Comparison of ENCODE assay signal across 22 cellular contexts in the genomic region with DNA sequence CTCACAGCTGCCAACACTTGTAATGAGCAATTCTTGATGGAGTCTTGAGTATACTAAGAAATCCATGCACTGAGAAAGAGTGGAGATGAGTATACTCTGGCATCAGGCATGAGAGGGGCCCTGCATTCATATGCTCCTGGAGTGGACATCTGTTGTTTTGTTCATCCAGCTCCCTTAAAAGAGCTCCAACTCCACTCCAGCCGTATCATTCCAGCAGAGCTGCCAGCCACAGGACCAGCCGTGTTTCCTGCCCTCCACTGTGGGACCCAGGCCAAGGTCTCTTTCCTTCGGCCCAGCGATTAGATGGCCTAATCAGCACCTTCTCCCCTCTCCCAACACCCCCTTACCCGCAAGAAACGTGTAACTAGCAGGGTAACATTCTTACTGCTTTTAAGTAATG.
DNase-seq lines count a peak whose midpoint lies in the region; ATAC-seq and TF ChIP-seq lines count a peak whose summit lies in the region.
"Had no signal": no experiment of that assay in that cellular context is flagged by ENCODE, and none has a peak within 500 bp of the region (broad histone marks: within the 10 kb centered on the region; RNA-seq: fewer than 3 reads in every experiment).

No MANE protein-coding gene starts in this region.

- peak; percentile 30 for DNase-seq in G401 (ENCODE audit: low spot score)
- peak; percentile 72 for DNase-seq in NCI-H446 treated with DMSO at 0.1 percent for 48 hours (lab: John Stamatoyannopoulos, UW)
- DNase-seq in fibroblast of peridontal ligament (ENCODE audit: extremely low read depth), result peak; percentile 4
- DNase-seq in osteoblast (ENCODE audit: insufficient read length, low spot score, missing footprints), result no peak
- DNase-seq in NCI-H526 treated with DMSO at 0.1 percent for 48 hours (lab: John Stamatoyannopoulos, UW), result no peak
- DNase-seq in body of pancreas, result no peak
- DNase-seq in endodermal cell, result no peak
- no peak for DNase-seq in left colon
- DNase-seq: activated CD4-positive, CD25-positive, alpha-beta regulatory T cell treated with anti-CD3 and anti-CD28 coated beads, Interleukin-2, amount 50 U/mL, for 72 hours; DMS153; erythroblast; H7; head of caudate nucleus; mesendoderm; NCI-H2029 treated with DMSO at 0.1 percent for 48 hours had no signal

- H3K27ac ChIP-seq in osteoblast (ENCODE audit: low read depth, low read length), result no peak overlapping the region
- H3K27ac ChIP-seq in body of pancreas, result no peak overlapping the region
- H3K27ac ChIP-seq in endodermal cell (ENCODE audit: low read depth, low read length), result no peak overlapping the region

- 67 to 70% methylated on average over 6 of the region's 6 CpGs for whole genome bisulfite sequencing in body of pancreas, 2 donors
- 85 to 100% methylated on average over 2 to 6 of the region's 6 CpGs for WGBS in endodermal cell (ENCODE audit: insufficient coverage in 1 of 2, insufficient read length in 1 of 2), 2 experiments

- intact Hi-C loops in body of pancreas (cut with DNase I) (no loop called here), left colon (cut with DNase I, micrococcal nuclease) (no loop called here)

- peak overlapping the region; percentile 79 for H2AFZ ChIP-seq in osteoblast (ENCODE audit: low read length)

- H3K4me3 ChIP-seq in osteoblast (ENCODE audit: insufficient read depth, low read length) (peak overlapping the region; percentile 32), body of pancreas (no peak overlapping the region), endodermal cell (ENCODE audit: low read length) (no peak overlapping the region)

- peak overlapping the region; percentile 68 for H3K4me2 ChIP-seq in osteoblast (ENCODE audit: insufficient read depth, low read length)

- TF ChIP-seq CTCF in osteoblast (IDR thresholded peaks at IDR 0.05; ENCODE audit: extremely low read depth, low read depth, low read length) (no peak), body of pancreas (IDR thresholded peaks at IDR 0.05) (no peak), endodermal cell (conservative IDR thresholded peaks at IDR 0.05) (no peak)

- in situ Hi-C loops in G401 (cut with HindIII; ENCODE audit: low sequenced_read_pairs), result no loop called here

- H3K36me3 ChIP-seq in osteoblast (ENCODE audit: insufficient read depth, low read length) (no peaks in the 10 kb centered on the region), body of pancreas (replicated peaks in 1 of 2; ENCODE audit: insufficient read depth in 1 of 2, low read depth in 2 of 2) (no peaks in the 10 kb centered on the region), endodermal cell (ENCODE audit: control insufficient read depth, insufficient read depth, low read length) (no peaks in the 10 kb centered on the region)

- ATAC-seq in body of pancreas (no peak), left colon (no peak)
- ATAC-seq: Panc1; stimulated activated effector memory CD8-positive, alpha-beta T cell treated with anti-CD3 and anti-CD28 coated beads, Interleukin-12 subunit alpha, Interleukin-12 subunit beta, amount 100 ng/mL, for 72 hours had no signal

- no peaks in the 10 kb centered on the region for H3K9me3 ChIP-seq in osteoblast (ENCODE audit: low read depth, low read length)
- H3K9me3 ChIP-seq in body of pancreas, result no peaks in the 10 kb centered on the region
- H3K9me3 ChIP-seq in endodermal cell (ENCODE audit: control insufficient read depth, low read length), result no peaks in the 10 kb centered on the region

- no peaks in the 10 kb centered on the region for H3K36me3 Mint-ChIP-seq in endodermal cell (ENCODE audit: low read depth)
- H3K36me3 Mint-ChIP-seq: activated naive CD8-positive, alpha-beta T cell; stimulated activated effector memory CD8-positive, alpha-beta T cell treated with anti-CD3 and anti-CD28 coated beads, Interleukin-12 subunit alpha, Interleukin-12 subunit beta, amount 100 ng/mL, for 72 hours had no signal

- H3K27me3 Mint-ChIP-seq in endodermal cell (ENCODE audit: insufficient read depth), result no peaks in the 10 kb centered on the region

- no peaks in the 10 kb centered on the region for H3K79me2 ChIP-seq in osteoblast (ENCODE audit: insufficient read depth, low read length)

- H3K27me3 ChIP-seq in osteoblast (ENCODE audit: insufficient read depth, low read length), result no peaks in the 10 kb centered on the region
- no peaks in the 10 kb centered on the region for H3K27me3 ChIP-seq in body of pancreas
- no peaks in the 10 kb centered on the region for H3K27me3 ChIP-seq in endodermal cell (ENCODE audit: control insufficient read depth, insufficient read depth, low read length, poor library complexity, severe bottlenecking)

- no peaks in the 10 kb centered on the region for H3K9me3 Mint-ChIP-seq in endodermal cell
- H3K9me3 Mint-ChIP-seq: activated T-helper 1 cell treated with anti-CD3 and anti-CD28 coated beads, Interleukin-12 subunit alpha, Interleukin-12 subunit beta, Interleukin-2, Interleukin-4 antibody, amounts not matched to agents 30 ng/mL and 10 ng/mL and 1 ng/mL, durations not matched to agents 14 hours and 24 hours and 36 hours; dendritic cell treated with granulocyte-macrophage colony-stimulating factor and Interleukin-4, amounts not matched to agents 40 ng/mL and 50 ng/mL, for 4 days; nephron; stimulated activated effector memory CD8-positive, alpha-beta T cell treated with anti-CD3 and anti-CD28 coated beads, Interleukin-12 subunit alpha, Interleukin-12 subunit beta, amount 100 ng/mL, for 72 hours had no signal

- no peak overlapping the region for H3K4me3 Mint-ChIP-seq in endodermal cell
- H3K4me3 Mint-ChIP-seq: activated naive CD8-positive, alpha-beta T cell; activated T-helper 1 cell treated with anti-CD3 and anti-CD28 coated beads, Interleukin-12 subunit alpha, Interleukin-12 subunit beta, Interleukin-2, Interleukin-4 antibody, amounts not matched to agents 30 ng/mL and 10 ng/mL and 1 ng/mL, durations not matched to agents 14 hours and 24 hours and 36 hours; dendritic cell treated with granulocyte-macrophage colony-stimulating factor and Interleukin-4, amounts not matched to agents 40 ng/mL and 50 ng/mL, for 4 days; nephron; stimulated activated effector memory CD8-positive, alpha-beta T cell treated with anti-CD3 and anti-CD28 coated beads, Interleukin-12 subunit alpha, Interleukin-12 subunit beta, amount 100 ng/mL, for 72 hours had no signal

- H3K4me1 Mint-ChIP-seq in endodermal cell, result no peaks in the 10 kb centered on the region
- H3K4me1 Mint-ChIP-seq: stimulated activated effector memory CD8-positive, alpha-beta T cell treated with anti-CD3 and anti-CD28 coated beads, Interleukin-12 subunit alpha, Interleukin-12 subunit beta, amount 100 ng/mL, for 72 hours had no signal

- H4K20me1 ChIP-seq in osteoblast (ENCODE audit: insufficient read depth, low read length), result no peaks in the 10 kb centered on the region

- no peak overlapping the region for H3K9ac ChIP-seq in endodermal cell (ENCODE audit: extremely low read depth, low read length, poor library complexity, severe bottlenecking)

- H3K4me1 ChIP-seq in osteoblast (ENCODE audit: insufficient read depth, low read length) (peaks cover 23% of the 10 kb centered on the region), body of pancreas (no peaks in the 10 kb centered on the region), endodermal cell (ENCODE audit: control insufficient read depth, insufficient read depth, low read length) (no peaks in the 10 kb centered on the region)

- H3K27ac Mint-ChIP-seq in endodermal cell, result no peak overlapping the region
- H3K27ac Mint-ChIP-seq: activated naive CD8-positive, alpha-beta T cell; activated T-helper 1 cell treated with anti-CD3 and anti-CD28 coated beads, Interleukin-12 subunit alpha, Interleukin-12 subunit beta, Interleukin-2, Interleukin-4 antibody, amounts not matched to agents 30 ng/mL and 10 ng/mL and 1 ng/mL, durations not matched to agents 14 hours and 24 hours and 36 hours; dendritic cell treated with granulocyte-macrophage colony-stimulating factor and Interleukin-4, amounts not matched to agents 40 ng/mL and 50 ng/mL, for 4 days; nephron; progenitor cell of endocrine pancreas; stimulated activated effector memory CD8-positive, alpha-beta T cell treated with anti-CD3 and anti-CD28 coated beads, Interleukin-12 subunit alpha, Interleukin-12 subunit beta, amount 100 ng/mL, for 72 hours had no signal

- TF ChIP-seq POLR2A in body of pancreas (IDR thresholded peaks at IDR 0.05), result no peak

Comparison
In these comparisons a context has a peak if more than half of its experiments do, and no peak if none do; other contexts are left out.
1. DNase-seq: peak in G401 (single experiment), NCI-H446 treated with DMSO at 0.1 percent for 48 hours (single experiment) and fibroblast of peridontal ligament (single experiment); none in osteoblast (single experiment), NCI-H526 treated with DMSO at 0.1 percent for 48 hours (single experiment), body of pancreas (0 of 4), endodermal cell (single experiment) and left colon (0 of 2).